ENCODE assay signal across 8 cellular contexts in the genomic region with DNA sequence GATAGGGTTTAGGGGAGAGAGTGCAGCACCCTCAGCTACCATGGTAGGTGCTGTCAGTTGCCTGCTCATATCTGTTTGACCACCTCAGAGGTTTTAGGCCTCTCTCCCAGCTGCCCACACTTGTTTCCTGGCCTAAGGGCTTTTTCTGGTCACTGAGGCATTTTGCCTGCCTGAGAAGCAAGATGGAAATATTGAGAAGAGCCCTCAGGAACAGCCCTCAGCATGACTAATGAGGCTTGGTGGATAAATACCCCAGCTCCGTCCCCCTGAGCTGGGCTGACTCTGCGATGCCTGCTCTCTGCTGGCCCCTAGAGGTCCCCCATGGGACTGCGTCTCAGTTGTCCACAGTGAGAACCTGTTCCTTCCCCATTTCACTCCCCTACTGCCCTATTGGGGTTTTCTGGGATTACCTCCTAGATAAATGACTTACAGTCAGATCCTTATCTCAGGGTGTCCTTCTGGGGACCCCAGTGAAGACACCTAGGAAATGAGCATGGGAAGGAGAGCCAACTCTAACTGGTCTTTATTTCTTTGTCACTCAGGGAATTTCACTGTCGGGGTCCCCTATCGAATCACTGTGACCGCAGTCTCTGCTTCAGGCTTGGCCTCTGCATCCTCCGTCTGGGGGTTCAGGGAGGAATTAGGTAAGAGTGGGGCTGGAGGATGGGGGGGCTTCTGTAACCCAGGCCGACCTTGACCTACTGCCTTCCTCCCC. TPM values are rescaled to one million over a fixed set of nuclear protein-coding genes. Genes with fewer than 3 reads are reported as not detected.
DNase-seq lines count a peak whose midpoint lies in the region; ATAC-seq and TF ChIP-seq lines count a peak whose summit lies in the region.

No MANE protein-coding gene starts in this region.

- DNase-seq in NCI-H1694 (lab: John Stamatoyannopoulos, UW) (peak; percentile 20), NCI-H1694 treated with DMSO at 0.1 percent for 48 hours (lab: John Stamatoyannopoulos, UW) (no peak), NOMO-1 treated with DMSO at 0.1 percent for 48 hours (lab: John Stamatoyannopoulos, UW; ENCODE audit: unreplicated experiment) (peak; percentile 46), activated T-cell treated with anti-CD3 and anti-CD28 coated beads for 1 hour (ENCODE audit: low read depth) (peak; percentile 75), fibroblast of mammary gland (ENCODE audit: low read depth) (peak; percentile 24), psoas muscle (peak; percentile 41 to 72)

- peak in 3 of 4 donors; percentile 77 to 80 (median 77) for ATAC-seq in psoas muscle
- no peak for ATAC-seq in GM21619 (IDR thresholded peaks at IDR 0.05; ENCODE audit: unreplicated experiment)
- ATAC-seq in GM19463 (IDR thresholded peaks at IDR 0.05; ENCODE audit: unreplicated experiment): no peak

- no peaks in the 10 kb centered on the region for H3K9me3 ChIP-seq in psoas muscle

- 78 to 81% (median 79%) methylated on average over 7 to 8 of the region's 8 CpGs for WGBS in psoas muscle, 3 donors

- H3K27me3 ChIP-seq in psoas muscle (ENCODE audit: insufficient read depth in 3 of 3, low read length in 2 of 3): no peaks in the 10 kb centered on the region

- no peaks in the 10 kb centered on the region for H3K4me1 ChIP-seq in psoas muscle

- TF ChIP-seq CTCF in fibroblast of mammary gland (conservative IDR thresholded peaks at IDR 0.05; ENCODE audit: control insufficient read depth, insufficient read depth, low read depth, low read length) (peak; percentile 88), psoas muscle (IDR thresholded peaks at IDR 0.05) (peak; percentile 77)

- intact Hi-C loops in psoas muscle (cut with DNase I): no loop called here

- H3K27ac ChIP-seq in psoas muscle: no peak overlapping the region

- no peak overlapping the region for H3K4me3 ChIP-seq in fibroblast of mammary gland (ENCODE audit: control insufficient read depth, low read depth, low read length)
- H3K4me3 ChIP-seq in psoas muscle: no peak overlapping the region

- H3K36me3 ChIP-seq in psoas muscle (ENCODE audit: insufficient read depth in 1 of 2, low read depth in 1 of 2): no peaks in the 10 kb centered on the region

RNA-seq across cellular contexts. Expression of a gene that starts 13.3 kb away (rescaled TPM):
- total RNA-seq in psoas muscle: not detected
- polyA plus RNA-seq in psoas muscle: under 1 TPM in 2 of 3 donors, not detected in 1; 0.04 to 0.05 TPM

RNA-seq across cellular contexts. Expression of a gene that starts 17.0 kb away (rescaled TPM):
- total RNA-seq in psoas muscle: 1 to 10 TPM; 2.3 to 3.7 (median 2.9) TPM
- 1 to 10 TPM; 1.5 to 3.2 (median 2.5) TPM for polyA plus RNA-seq in psoas muscle

RNA-seq across cellular contexts. Expression of a gene that starts 20.6 kb away (rescaled TPM):
- not detected for total RNA-seq in psoas muscle
- polyA plus RNA-seq in psoas muscle: not detected

RNA-seq across cellular contexts. Expression of a gene that starts 24.0 kb away (rescaled TPM):
- 1 to 10 TPM; 2.0 to 6.3 (median 2.9) TPM for total RNA-seq in psoas muscle
- 10 to 100 TPM in 1 of 3 donors, 1 to 10 TPM in 2; 1.8 to 15.4 (median 2.1) TPM for polyA plus RNA-seq in psoas muscle

RNA-seq across cellular contexts. Expression of a gene that starts 37.0 kb away (rescaled TPM):
- not detected for total RNA-seq in psoas muscle
- polyA plus RNA-seq in psoas muscle: not detected

Comparison
In these comparisons a context has a peak if more than half of its experiments do, and no peak if none do; other contexts are left out.
1. ATAC-seq: peak in psoas muscle (3 of 4); none in GM21619 (single experiment) and GM19463 (single experiment).